ENCODE assay signal across 1 cellular context in the genomic region with DNA sequence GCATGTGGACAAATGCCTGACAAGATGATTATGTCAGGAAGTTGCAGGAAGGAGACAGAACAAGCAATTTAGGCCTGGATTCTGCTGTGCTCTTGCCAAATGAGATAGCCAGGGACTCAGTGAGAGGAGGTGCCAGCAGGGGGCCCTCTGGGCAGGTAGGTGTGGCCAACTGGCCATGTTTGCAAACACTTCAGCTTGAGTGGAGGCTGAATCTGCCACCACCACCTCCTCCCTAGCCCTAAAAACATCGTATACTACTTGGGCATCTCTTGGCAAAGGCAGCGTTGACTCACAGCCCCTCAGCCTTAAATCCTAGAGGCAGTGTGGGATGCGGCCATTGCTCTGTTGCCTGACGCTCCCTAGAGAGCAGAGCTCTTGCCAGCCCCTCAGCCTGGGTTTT.
TF ChIP-seq lines count a peak whose summit lies in the region.

No MANE protein-coding gene starts in this region.

TF ChIP-seq in SK-N-SH, 30 proteins besides CTCF, POLR2A, EP300 and RAD21 (continued from another document):
- TF ChIP-seq, protein P1, sequence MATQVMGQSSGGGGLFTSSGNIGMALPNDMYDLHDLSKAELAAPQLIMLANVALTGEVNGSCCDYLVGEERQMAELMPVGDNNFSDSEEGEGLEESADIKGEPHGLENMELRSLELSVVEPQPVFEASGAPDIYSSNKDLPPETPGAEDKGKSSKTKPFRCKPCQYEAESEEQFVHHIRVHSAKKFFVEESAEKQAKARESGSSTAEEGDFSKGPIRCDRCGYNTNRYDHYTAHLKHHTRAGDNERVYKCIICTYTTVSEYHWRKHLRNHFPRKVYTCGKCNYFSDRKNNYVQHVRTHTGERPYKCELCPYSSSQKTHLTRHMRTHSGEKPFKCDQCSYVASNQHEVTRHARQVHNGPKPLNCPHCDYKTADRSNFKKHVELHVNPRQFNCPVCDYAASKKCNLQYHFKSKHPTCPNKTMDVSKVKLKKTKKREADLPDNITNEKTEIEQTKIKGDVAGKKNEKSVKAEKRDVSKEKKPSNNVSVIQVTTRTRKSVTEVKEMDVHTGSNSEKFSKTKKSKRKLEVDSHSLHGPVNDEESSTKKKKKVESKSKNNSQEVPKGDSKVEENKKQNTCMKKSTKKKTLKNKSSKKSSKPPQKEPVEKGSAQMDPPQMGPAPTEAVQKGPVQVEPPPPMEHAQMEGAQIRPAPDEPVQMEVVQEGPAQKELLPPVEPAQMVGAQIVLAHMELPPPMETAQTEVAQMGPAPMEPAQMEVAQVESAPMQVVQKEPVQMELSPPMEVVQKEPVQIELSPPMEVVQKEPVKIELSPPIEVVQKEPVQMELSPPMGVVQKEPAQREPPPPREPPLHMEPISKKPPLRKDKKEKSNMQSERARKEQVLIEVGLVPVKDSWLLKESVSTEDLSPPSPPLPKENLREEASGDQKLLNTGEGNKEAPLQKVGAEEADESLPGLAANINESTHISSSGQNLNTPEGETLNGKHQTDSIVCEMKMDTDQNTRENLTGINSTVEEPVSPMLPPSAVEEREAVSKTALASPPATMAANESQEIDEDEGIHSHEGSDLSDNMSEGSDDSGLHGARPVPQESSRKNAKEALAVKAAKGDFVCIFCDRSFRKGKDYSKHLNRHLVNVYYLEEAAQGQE (IDR thresholded peaks at IDR 0.05; ENCODE audit: low read depth, low read length) = no peak
